Comparison of ENCODE assay signal across 1 cellular context in the genomic region with DNA sequence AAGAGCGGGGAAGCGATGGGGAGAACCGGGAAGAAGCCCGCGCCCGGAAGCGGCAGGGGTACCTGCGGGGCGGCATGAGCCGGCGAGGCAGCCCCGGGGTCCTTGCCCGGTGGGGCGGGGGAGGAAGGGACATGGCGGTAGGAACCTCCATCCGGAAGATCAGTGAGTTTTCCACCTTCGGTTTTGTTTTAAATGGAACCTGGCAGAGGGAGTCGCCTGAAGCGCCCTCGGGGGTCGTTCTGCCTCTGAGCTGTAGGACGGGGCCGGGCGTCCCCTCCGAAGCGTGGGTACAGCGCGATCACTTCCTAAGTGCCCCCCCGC.
TF ChIP-seq lines count a peak whose summit lies in the region.

No MANE protein-coding gene starts in this region.

TF ChIP-seq in HEK293, 187 proteins besides CTCF, POLR2A, EP300 and RAD21 (continued from another document):
- TF ChIP-seq, protein P1, sequence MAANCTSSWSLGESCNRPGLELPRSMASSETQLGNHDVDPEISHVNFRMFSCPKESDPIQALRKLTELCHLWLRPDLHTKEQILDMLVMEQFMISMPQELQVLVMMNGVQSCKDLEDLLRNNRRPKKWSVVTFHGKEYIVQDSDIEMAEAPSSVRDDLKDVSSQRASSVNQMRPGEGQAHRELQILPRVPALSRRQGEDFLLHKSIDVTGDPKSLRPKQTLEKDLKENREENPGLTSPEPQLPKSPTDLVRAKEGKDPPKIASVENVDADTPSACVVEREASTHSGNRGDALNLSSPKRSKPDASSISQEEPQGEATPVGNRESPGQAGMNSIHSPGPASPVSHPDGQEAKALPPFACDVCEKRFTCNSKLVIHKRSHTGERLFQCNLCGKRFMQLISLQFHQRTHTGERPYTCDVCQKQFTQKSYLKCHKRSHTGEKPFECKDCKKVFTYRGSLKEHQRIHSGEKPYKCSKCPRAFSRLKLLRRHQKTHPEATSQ (tag by site-specific recombination; IDR thresholded peaks at IDR 0.05), result no peak
- TF ChIP-seq, protein P2, sequence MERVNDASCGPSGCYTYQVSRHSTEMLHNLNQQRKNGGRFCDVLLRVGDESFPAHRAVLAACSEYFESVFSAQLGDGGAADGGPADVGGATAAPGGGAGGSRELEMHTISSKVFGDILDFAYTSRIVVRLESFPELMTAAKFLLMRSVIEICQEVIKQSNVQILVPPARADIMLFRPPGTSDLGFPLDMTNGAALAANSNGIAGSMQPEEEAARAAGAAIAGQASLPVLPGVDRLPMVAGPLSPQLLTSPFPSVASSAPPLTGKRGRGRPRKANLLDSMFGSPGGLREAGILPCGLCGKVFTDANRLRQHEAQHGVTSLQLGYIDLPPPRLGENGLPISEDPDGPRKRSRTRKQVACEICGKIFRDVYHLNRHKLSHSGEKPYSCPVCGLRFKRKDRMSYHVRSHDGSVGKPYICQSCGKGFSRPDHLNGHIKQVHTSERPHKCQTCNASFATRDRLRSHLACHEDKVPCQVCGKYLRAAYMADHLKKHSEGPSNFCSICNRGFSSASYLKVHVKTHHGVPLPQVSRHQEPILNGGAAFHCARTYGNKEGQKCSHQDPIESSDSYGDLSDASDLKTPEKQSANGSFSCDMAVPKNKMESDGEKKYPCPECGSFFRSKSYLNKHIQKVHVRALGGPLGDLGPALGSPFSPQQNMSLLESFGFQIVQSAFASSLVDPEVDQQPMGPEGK (tag by site-specific recombination; IDR thresholded peaks at IDR 0.05), result peak; percentile 50; the same call in 1 of the 2 replicates
- TF ChIP-seq, protein P3, sequence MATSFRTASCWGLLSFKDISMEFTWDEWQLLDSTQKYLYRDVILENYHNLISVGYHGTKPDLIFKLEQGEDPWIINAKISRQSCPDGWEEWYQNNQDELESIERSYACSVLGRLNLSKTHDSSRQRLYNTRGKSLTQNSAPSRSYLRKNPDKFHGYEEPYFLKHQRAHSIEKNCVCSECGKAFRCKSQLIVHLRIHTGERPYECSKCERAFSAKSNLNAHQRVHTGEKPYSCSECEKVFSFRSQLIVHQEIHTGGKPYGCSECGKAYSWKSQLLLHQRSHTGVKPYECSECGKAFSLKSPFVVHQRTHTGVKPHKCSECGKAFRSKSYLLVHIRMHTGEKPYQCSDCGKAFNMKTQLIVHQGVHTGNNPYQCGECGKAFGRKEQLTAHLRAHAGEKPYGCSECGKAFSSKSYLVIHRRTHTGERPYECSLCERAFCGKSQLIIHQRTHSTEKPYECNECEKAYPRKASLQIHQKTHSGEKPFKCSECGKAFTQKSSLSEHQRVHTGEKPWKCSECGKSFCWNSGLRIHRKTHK (tag by site-specific recombination; IDR thresholded peaks at IDR 0.05), result no peak
- 0 out of 2 replicates have a peak, but pooled peaks have one; percentile 13 for TF ChIP-seq ZNF596 (tag by site-specific recombination; IDR thresholded peaks at IDR 0.05)
- TF ChIP-seq, protein P4, sequence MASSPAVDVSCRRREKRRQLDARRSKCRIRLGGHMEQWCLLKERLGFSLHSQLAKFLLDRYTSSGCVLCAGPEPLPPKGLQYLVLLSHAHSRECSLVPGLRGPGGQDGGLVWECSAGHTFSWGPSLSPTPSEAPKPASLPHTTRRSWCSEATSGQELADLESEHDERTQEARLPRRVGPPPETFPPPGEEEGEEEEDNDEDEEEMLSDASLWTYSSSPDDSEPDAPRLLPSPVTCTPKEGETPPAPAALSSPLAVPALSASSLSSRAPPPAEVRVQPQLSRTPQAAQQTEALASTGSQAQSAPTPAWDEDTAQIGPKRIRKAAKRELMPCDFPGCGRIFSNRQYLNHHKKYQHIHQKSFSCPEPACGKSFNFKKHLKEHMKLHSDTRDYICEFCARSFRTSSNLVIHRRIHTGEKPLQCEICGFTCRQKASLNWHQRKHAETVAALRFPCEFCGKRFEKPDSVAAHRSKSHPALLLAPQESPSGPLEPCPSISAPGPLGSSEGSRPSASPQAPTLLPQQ (tag by site-specific recombination; IDR thresholded peaks at IDR 0.05), result no peak
- no peak for TF ChIP-seq ZNF311 (tag by site-specific recombination; IDR thresholded peaks at IDR 0.05; ENCODE audit: borderline replicate concordance)
- TF ChIP-seq ZNF335 (tag by site-specific recombination; conservative IDR thresholded peaks at IDR 0.05), result peak; percentile 37
- TF ChIP-seq ZNF843 (tag by site-specific recombination; IDR thresholded peaks at IDR 0.05), result no peak
- TF ChIP-seq, protein P5, sequence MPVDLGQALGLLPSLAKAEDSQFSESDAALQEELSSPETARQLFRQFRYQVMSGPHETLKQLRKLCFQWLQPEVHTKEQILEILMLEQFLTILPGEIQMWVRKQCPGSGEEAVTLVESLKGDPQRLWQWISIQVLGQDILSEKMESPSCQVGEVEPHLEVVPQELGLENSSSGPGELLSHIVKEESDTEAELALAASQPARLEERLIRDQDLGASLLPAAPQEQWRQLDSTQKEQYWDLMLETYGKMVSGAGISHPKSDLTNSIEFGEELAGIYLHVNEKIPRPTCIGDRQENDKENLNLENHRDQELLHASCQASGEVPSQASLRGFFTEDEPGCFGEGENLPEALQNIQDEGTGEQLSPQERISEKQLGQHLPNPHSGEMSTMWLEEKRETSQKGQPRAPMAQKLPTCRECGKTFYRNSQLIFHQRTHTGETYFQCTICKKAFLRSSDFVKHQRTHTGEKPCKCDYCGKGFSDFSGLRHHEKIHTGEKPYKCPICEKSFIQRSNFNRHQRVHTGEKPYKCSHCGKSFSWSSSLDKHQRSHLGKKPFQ (tag by site-specific recombination; IDR thresholded peaks at IDR 0.05), result no peak
- TF ChIP-seq, protein P6, sequence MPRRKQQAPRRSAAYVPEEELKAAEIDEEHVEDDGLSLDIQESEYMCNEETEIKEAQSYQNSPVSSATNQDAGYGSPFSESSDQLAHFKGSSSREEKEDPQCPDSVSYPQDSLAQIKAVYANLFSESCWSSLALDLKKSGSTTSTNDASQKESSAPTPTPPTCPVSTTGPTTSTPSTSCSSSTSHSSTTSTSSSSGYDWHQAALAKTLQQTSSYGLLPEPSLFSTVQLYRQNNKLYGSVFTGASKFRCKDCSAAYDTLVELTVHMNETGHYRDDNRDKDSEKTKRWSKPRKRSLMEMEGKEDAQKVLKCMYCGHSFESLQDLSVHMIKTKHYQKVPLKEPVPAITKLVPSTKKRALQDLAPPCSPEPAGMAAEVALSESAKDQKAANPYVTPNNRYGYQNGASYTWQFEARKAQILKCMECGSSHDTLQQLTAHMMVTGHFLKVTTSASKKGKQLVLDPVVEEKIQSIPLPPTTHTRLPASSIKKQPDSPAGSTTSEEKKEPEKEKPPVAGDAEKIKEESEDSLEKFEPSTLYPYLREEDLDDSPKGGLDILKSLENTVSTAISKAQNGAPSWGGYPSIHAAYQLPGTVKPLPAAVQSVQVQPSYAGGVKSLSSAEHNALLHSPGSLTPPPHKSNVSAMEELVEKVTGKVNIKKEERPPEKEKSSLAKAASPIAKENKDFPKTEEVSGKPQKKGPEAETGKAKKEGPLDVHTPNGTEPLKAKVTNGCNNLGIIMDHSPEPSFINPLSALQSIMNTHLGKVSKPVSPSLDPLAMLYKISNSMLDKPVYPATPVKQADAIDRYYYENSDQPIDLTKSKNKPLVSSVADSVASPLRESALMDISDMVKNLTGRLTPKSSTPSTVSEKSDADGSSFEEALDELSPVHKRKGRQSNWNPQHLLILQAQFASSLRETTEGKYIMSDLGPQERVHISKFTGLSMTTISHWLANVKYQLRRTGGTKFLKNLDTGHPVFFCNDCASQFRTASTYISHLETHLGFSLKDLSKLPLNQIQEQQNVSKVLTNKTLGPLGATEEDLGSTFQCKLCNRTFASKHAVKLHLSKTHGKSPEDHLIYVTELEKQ (tag by site-specific recombination; IDR thresholded peaks at IDR 0.05; ENCODE audit: borderline replicate concordance), result no peak
- TF ChIP-seq ZNF341 (tag by site-specific recombination; IDR thresholded peaks at IDR 0.05; ENCODE audit: low read depth), result 0 out of 2 replicates have a peak, but pooled peaks have one; percentile 10
- no peak for TF ChIP-seq ZNF777 (tag by site-specific recombination; IDR thresholded peaks at IDR 0.05; ENCODE audit: borderline replicate concordance)
- TF ChIP-seq ZIC2 (tag by site-specific recombination; IDR thresholded peaks at IDR 0.05), result 0 out of 2 replicates have a peak, but pooled peaks have one; percentile 31
- no peak for TF ChIP-seq ZNF792 (tag by site-specific recombination; IDR thresholded peaks at IDR 0.05)
- TF ChIP-seq ZNF629 (tag by site-specific recombination; IDR thresholded peaks at IDR 0.05), result no peak
- no peak for TF ChIP-seq TCF7L2 (IDR thresholded peaks at IDR 0.05; ENCODE audit: borderline replicate concordance, low read depth, low read length)
- TF ChIP-seq ZNF404 (tag by site-specific recombination; IDR thresholded peaks at IDR 0.05), result no peak
- no peak for TF ChIP-seq EGR2 (tag by site-specific recombination; IDR thresholded peaks at IDR 0.05; ENCODE audit: low read depth)
- TF ChIP-seq ZNF211 (tag by site-specific recombination; IDR thresholded peaks at IDR 0.05; ENCODE audit: low read depth), result no peak
- TF ChIP-seq ZBTB8A (tag by site-specific recombination; IDR thresholded peaks at IDR 0.05), result no peak
- TF ChIP-seq ZNF169 (tag by site-specific recombination; IDR thresholded peaks at IDR 0.05), result no peak
- no peak for TF ChIP-seq ZNF157 (tag by site-specific recombination; IDR thresholded peaks at IDR 0.05)
- TF ChIP-seq ZNF776 (tag by site-specific recombination; IDR thresholded peaks at IDR 0.05; ENCODE audit: borderline replicate concordance), result no peak
- no peak for TF ChIP-seq ZFP41 (tag by site-specific recombination; IDR thresholded peaks at IDR 0.05; ENCODE audit: borderline replicate concordance)
- TF ChIP-seq, protein P7, sequence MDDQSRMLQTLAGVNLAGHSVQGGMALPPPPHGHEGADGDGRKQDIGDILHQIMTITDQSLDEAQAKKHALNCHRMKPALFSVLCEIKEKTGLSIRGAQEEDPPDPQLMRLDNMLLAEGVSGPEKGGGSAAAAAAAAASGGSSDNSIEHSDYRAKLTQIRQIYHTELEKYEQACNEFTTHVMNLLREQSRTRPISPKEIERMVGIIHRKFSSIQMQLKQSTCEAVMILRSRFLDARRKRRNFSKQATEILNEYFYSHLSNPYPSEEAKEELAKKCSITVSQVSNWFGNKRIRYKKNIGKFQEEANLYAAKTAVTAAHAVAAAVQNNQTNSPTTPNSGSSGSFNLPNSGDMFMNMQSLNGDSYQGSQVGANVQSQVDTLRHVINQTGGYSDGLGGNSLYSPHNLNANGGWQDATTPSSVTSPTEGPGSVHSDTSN (CRISPR knock-in tag; IDR thresholded peaks at IDR 0.05), result no peak
- peak; percentile 63 for TF ChIP-seq ZBTB20 (tag by site-specific recombination; IDR thresholded peaks at IDR 0.05)
- no peak for TF ChIP-seq ZNF530 (tag by site-specific recombination; IDR thresholded peaks at IDR 0.05; ENCODE audit: low read depth)
- TF ChIP-seq ZEB2 (tag by site-specific recombination; IDR thresholded peaks at IDR 0.05), result no peak; the same call in 1 of the 2 replicates
